In the genomic region with DNA sequence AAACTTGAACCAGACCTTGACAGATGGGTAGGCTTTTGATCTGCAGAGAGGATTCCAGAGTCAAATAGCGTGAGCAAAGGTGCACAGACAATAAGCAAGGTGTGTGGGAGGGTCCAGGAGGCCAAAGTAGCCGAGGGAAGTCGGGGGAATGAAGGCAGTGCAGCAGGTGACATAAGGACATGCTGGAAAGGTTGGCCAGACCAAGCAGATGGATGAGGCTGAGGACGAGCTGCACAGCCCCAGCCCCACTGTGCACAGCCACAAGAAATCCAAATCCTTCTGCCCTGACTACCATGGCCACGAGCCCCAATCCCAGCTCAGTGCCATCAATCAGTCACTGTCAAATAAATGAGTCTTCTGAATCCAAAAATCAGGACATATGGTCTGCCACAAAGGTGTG, we compare ENCODE assay signal across 18 cellular contexts.
"Had no signal": no experiment of that assay in that cellular context is flagged by ENCODE, and none has a peak within 500 bp of the region (broad histone marks: within the 10 kb centered on the region; RNA-seq: fewer than 3 reads in every experiment).

No MANE protein-coding gene starts in this region.

- H3K4me3 ChIP-seq: heart left ventricle, ovary, stomach, vagina had no signal

- DNase-seq: activated CD4-positive, CD25-positive, alpha-beta regulatory T cell treated with anti-CD3 and anti-CD28 coated beads, Interleukin-2, amount 50 U/mL, for 72 hours; activated naive CD4-positive, alpha-beta T cell; activated naive CD8-positive, alpha-beta T cell treated with anti-CD3 and anti-CD28 coated beads, Interleukin-2, amount 10 ng/mL, durations not matched to agents 7 days and 5 days; activated T-cell treated with anti-CD3 and anti-CD28 coated beads for 4 hours; cerebellar nuclear complex; dermis blood vessel endothelial cell; foreskin melanocyte; immature natural killer cell; left colon; midbrain; ovary; stimulated activated CD4-positive, alpha-beta T cell treated with anti-CD3 and anti-CD28 coated beads, Interleukin-12 subunit alpha, Interleukin-12 subunit beta, amount 100 ng/mL, for 4 hours; stimulated activated CD4-positive, alpha-beta T cell treated with anti-CD3 and anti-CD28 coated beads, Interleukin-2, amount 100 ng/mL, for 24 hours; stomach; T1000 had no signal

- H3K36me3 ChIP-seq: heart left ventricle, ovary, stomach, vagina had no signal

- H3K27ac ChIP-seq: epithelial cell of prostate, heart left ventricle, ovary, stomach, vagina had no signal

- H3K36me3 Mint-ChIP-seq: activated naive CD8-positive, alpha-beta T cell treated with anti-CD3 and anti-CD28 coated beads, Interleukin-2, amount 10 ng/mL, durations not matched to agents 7 days and 5 days; immature natural killer cell had no signal

- H3K27me3 ChIP-seq: heart left ventricle, ovary, stomach, vagina had no signal

- H3K9me3 ChIP-seq: heart left ventricle, ovary, stomach, vagina had no signal

- H3K4me3 Mint-ChIP-seq: activated naive CD8-positive, alpha-beta T cell treated with anti-CD3 and anti-CD28 coated beads, Interleukin-2, amount 10 ng/mL, durations not matched to agents 7 days and 5 days; immature natural killer cell had no signal

- H3K27ac Mint-ChIP-seq: activated naive CD8-positive, alpha-beta T cell treated with anti-CD3 and anti-CD28 coated beads, Interleukin-2, amount 10 ng/mL, durations not matched to agents 7 days and 5 days; immature natural killer cell had no signal

- H3K9me3 Mint-ChIP-seq: activated naive CD8-positive, alpha-beta T cell treated with anti-CD3 and anti-CD28 coated beads, Interleukin-2, amount 10 ng/mL, durations not matched to agents 7 days and 5 days; immature natural killer cell had no signal
